8 cellular contexts compared by ENCODE assay signal in the genomic region with DNA sequence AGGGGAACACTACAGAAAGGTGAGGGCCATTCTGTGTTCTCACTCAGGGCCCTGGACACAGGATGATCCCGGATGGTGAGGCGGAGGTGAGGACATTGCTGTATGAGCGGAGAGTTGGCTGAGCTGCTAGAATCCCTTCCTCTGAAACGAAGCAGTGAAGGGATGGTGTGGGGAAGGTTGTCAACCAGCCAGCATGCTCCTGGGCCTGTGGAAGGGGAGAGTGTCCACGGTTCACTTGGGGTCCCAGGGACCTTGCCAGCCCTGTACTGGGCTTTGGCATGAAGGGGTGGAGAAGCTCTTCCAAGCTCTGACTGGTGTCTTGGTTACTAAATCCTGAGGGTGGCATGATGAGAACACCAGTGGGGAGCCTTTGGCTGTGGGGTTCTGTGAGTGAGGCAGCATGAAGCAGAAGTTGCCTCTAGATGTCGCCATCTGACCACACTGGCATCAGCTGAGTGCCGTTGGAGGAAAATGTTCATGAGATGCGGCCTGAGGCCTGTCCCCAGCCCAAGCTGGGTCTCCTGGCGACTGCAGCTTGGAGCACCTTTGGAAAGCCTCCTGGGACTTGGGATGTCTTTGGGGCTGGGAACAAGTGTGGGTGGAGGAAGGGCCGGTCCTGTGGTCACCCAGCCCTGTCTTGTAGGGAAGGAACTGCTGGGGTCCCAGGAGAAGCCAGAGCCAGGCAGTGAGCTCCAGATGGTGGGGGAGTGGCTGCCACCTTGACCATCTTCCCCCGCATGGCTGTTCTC. TPM values are rescaled to one million over a fixed set of nuclear protein-coding genes. Genes with fewer than 3 reads are reported as not detected.
DNase-seq lines count a peak whose midpoint lies in the region; ATAC-seq and TF ChIP-seq lines count a peak whose summit lies in the region.

No MANE protein-coding gene starts in this region.

- H3K4me3 ChIP-seq in MG63 (no peak overlapping the region), SU-DHL-6 (ENCODE audit: insufficient read depth, low read length, poor library complexity, severe bottlenecking) (no peak overlapping the region)

- H3K9ac ChIP-seq in SU-DHL-6 (ENCODE audit: low read length), result no peak overlapping the region

- no peaks in the 10 kb centered on the region for H4K20me1 ChIP-seq in SU-DHL-6 (ENCODE audit: low read depth, low read length)

- peak; percentile 83 for TF ChIP-seq CTCF in GM13976 (IDR thresholded peaks at IDR 0.05; ENCODE audit: borderline replicate concordance, control extremely low read depth, extremely low read depth, insufficient read depth, missing control alignments)
- TF ChIP-seq CTCF in SU-DHL-6 (IDR thresholded peaks at IDR 0.05; ENCODE audit: insufficient read depth, low read length, poor library complexity, severe bottlenecking), result peak; percentile 67

- H3K27me3 ChIP-seq in MG63 (no peaks in the 10 kb centered on the region), SU-DHL-6 (ENCODE audit: low read length) (no peaks in the 10 kb centered on the region)

- no peaks in the 10 kb centered on the region for H3K9me3 ChIP-seq in MG63
- H3K9me3 ChIP-seq in SU-DHL-6 (ENCODE audit: insufficient read depth, low read length), result no peaks in the 10 kb centered on the region

- H2AFZ ChIP-seq in SU-DHL-6 (ENCODE audit: low read depth, low read length, severe bottlenecking), result no peak overlapping the region

- no peaks in the 10 kb centered on the region for H3K79me2 ChIP-seq in SU-DHL-6 (ENCODE audit: insufficient read depth, low read length)

- no peaks in the 10 kb centered on the region for H3K9me2 ChIP-seq in SU-DHL-6 (replicated peaks; ENCODE audit: insufficient read depth, low read length)

- ATAC-seq in left ventricle myocardium superior, result peak; percentile 76
- ATAC-seq in sciatic nerve, result peak; percentile 81
- ATAC-seq in HG03095 (IDR thresholded peaks at IDR 0.05; ENCODE audit: unreplicated experiment), result no peak

- DNase-seq in AG08396 (ENCODE audit: low spot score) (peak; percentile 74), GM13976 (ENCODE audit: low spot score) (peak; percentile 83), MG63 (peak; percentile 42), anterior cingulate cortex (lab: John Stamatoyannopoulos, UW) (peak in 53 of 58 donors; percentile 24 to 83 (median 57)), left ventricle myocardium superior (peak; percentile 68), sciatic nerve (ENCODE audit: low spot score) (peak; percentile 76)

- no peak overlapping the region for H3K27ac ChIP-seq in SU-DHL-6 (ENCODE audit: low read depth, low read length)

- no peak overlapping the region for H3K4me2 ChIP-seq in SU-DHL-6 (ENCODE audit: low read depth, low read length, poor library complexity, severe bottlenecking)

- in situ Hi-C loops in GM13976 (cut with MboI; ENCODE audit: low sequenced_read_pairs, unreplicated experiment), result no loop called here

- no peaks in the 10 kb centered on the region for H3K36me3 ChIP-seq in MG63
- H3K36me3 ChIP-seq in SU-DHL-6 (ENCODE audit: low read length), result no peaks in the 10 kb centered on the region

- intact Hi-C loops in left ventricle myocardium superior (cut with micrococcal nuclease), result no loop called here
- intact Hi-C loops in sciatic nerve (cut with DNase I), result no loop called here

- H3F3A ChIP-seq in SU-DHL-6 (ENCODE audit: insufficient read depth), result no peaks in the 10 kb centered on the region

RNA-seq across cellular contexts. Expression of a gene that starts 14.8 kb away (rescaled TPM):
- 2.5 and 6.4 TPM in 2 replicates for total RNA-seq in MG63 (2014; rRNA removed; shearing (Covaris generic); ENCODE audit: low replicate concordance)
- total RNA-seq in left ventricle myocardium superior, result 2.2 TPM
- 17.6 TPM for total RNA-seq in sciatic nerve

RNA-seq across cellular contexts. Expression of a gene that starts 23.6 kb away (rescaled TPM):
- total RNA-seq in MG63 (2014; rRNA removed; shearing (Covaris generic); ENCODE audit: low replicate concordance), result not detected in 2 replicates
- total RNA-seq in left ventricle myocardium superior (not detected), sciatic nerve (not detected)

RNA-seq across cellular contexts. Expression of a gene that starts 30.2 kb away (rescaled TPM):
- total RNA-seq in MG63 (2014; rRNA removed; shearing (Covaris generic); ENCODE audit: low replicate concordance), result 1.6 and 10.4 TPM in 2 replicates
- total RNA-seq in left ventricle myocardium superior (86.7 TPM), sciatic nerve (6.2 TPM)

RNA-seq across cellular contexts. Expression of a gene that starts 39.1 kb away (rescaled TPM):
- 52.7 and 125 TPM in 2 replicates for total RNA-seq in MG63 (2014; rRNA removed; shearing (Covaris generic); ENCODE audit: low replicate concordance)
- 114 TPM for total RNA-seq in left ventricle myocardium superior
- 69.7 TPM for total RNA-seq in sciatic nerve

RNA-seq across cellular contexts. Expression of a gene that starts 40.2 kb away (rescaled TPM):
- 12.8 and 32.7 TPM in 2 replicates for total RNA-seq in MG63 (2014; rRNA removed; shearing (Covaris generic); ENCODE audit: low replicate concordance)
- total RNA-seq in left ventricle myocardium superior, result 103 TPM
- 27.8 TPM for total RNA-seq in sciatic nerve
